Comparison of ENCODE assay signal across 28 cellular contexts in the genomic region with DNA sequence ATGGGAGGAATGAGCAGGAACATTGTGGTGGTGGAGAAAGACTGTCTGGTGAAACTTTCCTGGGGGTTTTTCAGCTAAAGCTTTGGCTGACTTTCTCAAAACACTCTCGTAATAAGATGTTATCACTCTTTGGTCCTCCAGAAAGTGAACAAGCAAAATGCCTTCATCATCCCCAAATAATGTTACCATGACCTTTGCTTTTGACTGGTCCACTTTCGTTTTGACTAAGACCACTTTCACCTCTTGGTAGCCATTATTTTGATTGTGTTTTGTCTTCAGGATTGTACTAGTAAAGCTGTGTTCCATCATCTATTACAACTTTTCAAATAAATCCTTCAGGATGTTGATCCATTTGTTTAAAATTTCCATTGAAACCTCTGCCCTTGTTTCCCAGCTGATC.
"Had no signal": no experiment of that assay in that cellular context is flagged by ENCODE, and none has a peak within 500 bp of the region (broad histone marks: within the 10 kb centered on the region; RNA-seq: fewer than 3 reads in every experiment).

No MANE protein-coding gene starts in this region.

- H3K9me3 ChIP-seq: colonic mucosa, gastrocnemius medialis had no signal

- H3K36me3 ChIP-seq: colonic mucosa, esophagus muscularis mucosa, esophagus squamous epithelium, gastrocnemius medialis, gastroesophageal sphincter, heart left ventricle, heart right ventricle had no signal

- DNase-seq: colonic mucosa; cortex of kidney; dermis blood vessel endothelial cell; dorsolateral prefrontal cortex; effector CD4-positive, alpha-beta T cell; effector CD8-positive, alpha-beta T cell; effector memory CD4-positive, alpha-beta T cell; effector memory CD8-positive, alpha-beta T cell; endodermal cell; erythroblast; esophagus squamous epithelium; foreskin fibroblast; foreskin keratinocyte; gastrocnemius medialis; glutamatergic neuron; head of caudate nucleus; heart left ventricle; heart right ventricle had no signal

- H3K27ac ChIP-seq: colonic mucosa, coronary artery, dorsolateral prefrontal cortex, epithelial cell of prostate, esophagus muscularis mucosa, esophagus squamous epithelium, foreskin keratinocyte, gastrocnemius medialis, gastroesophageal sphincter, heart left ventricle, heart right ventricle had no signal

- H3K27ac Mint-ChIP-seq: dendritic cell treated with granulocyte-macrophage colony-stimulating factor and Interleukin-4, amounts not matched to agents 40 ng/mL and 50 ng/mL, for 4 days; effector memory CD8-positive, alpha-beta T cell; endodermal cell had no signal

- H3K4me3 ChIP-seq: colonic mucosa, coronary artery, dorsolateral prefrontal cortex, esophagus muscularis mucosa, esophagus squamous epithelium, gastrocnemius medialis, gastroesophageal sphincter, heart left ventricle, heart right ventricle had no signal

- H3K27me3 ChIP-seq: colonic mucosa, dorsolateral prefrontal cortex, esophagus muscularis mucosa, esophagus squamous epithelium, foreskin keratinocyte, gastrocnemius medialis, gastroesophageal sphincter, heart left ventricle, heart right ventricle had no signal

- H3K27me3 Mint-ChIP-seq: dendritic cell treated with granulocyte-macrophage colony-stimulating factor and Interleukin-4, amounts not matched to agents 40 ng/mL and 50 ng/mL, for 4 days; effector memory CD8-positive, alpha-beta T cell had no signal

- ATAC-seq: effector memory CD8-positive, alpha-beta T cell; esophagus mucosa; foreskin keratinocyte; gastrocnemius medialis; gastroesophageal sphincter; heart left ventricle; heart right ventricle had no signal

- H3K4me3 Mint-ChIP-seq: dendritic cell treated with granulocyte-macrophage colony-stimulating factor and Interleukin-4, amounts not matched to agents 40 ng/mL and 50 ng/mL, for 4 days; effector memory CD8-positive, alpha-beta T cell; endodermal cell had no signal

- H3K4me1 ChIP-seq: colonic mucosa, esophagus muscularis mucosa, esophagus squamous epithelium, foreskin keratinocyte, gastrocnemius medialis, gastroesophageal sphincter, heart left ventricle, heart right ventricle had no signal

- FAIRE-seq: colon, endometrium, endothelial cell of umbilical vein, frontal cortex had no signal
